ENCODE assay signal across 8 cellular contexts in the genomic region with DNA sequence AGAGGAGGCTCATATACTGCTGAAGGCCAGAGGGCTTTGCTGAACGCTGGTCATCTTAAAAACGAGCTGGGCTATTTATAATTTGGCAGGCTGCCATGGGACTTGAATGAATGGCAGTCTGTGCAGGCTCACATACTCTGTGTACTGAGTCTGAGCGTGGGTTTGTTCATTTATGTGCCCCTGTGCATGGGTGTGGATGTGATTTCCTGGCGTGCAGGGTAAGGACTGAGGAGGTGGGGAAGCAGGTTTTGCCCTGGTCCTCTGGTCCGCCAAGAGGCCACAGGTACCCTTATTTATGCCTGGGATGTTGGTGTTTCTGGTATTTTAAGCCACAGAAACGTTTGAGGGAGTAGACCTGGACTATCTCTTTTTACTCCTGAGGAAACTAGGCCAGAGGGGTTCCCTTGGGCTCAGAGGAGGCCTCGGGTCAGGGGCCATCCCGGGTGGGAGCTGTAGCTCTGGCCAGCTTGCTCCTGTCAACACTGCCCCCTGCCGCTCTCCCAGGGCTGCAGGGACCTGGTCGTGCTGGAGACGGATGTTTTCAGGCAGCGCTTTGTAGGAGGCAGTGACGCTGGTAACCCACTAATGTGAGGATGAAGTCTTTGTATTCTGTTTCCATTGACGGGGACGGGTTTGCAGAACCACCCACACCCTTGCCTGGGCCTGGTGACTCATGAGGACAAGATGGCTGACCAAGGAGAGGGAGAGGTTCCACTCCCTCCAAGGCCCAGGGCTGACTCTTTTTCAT.
A peak's percentile ranks its signal among the peaks of the same experiment; 100 is the strongest.
DNase-seq lines count a peak whose midpoint lies in the region; ATAC-seq and TF ChIP-seq lines count a peak whose summit lies in the region.

No MANE protein-coding gene starts in this region.

- POLR2A ChIA-PET in naive thymus-derived CD8-positive, alpha-beta T cell (lab: Charles Lee) = interaction anchor here (0.5 to 1.4 kb wide), 4 partner anchors 10 to 184 kb away, joined by 3 to 5 read pairs (median 4); no protein-coding TSS in a partner anchor

- peak overlapping the region; percentile 97 for H3K27ac ChIP-seq in OCI-LY1 (ENCODE audit: low read depth, low read length, poor library complexity, severe bottlenecking)

- no peaks in the 10 kb centered on the region for H3K9me2 ChIP-seq in OCI-LY1 (ENCODE audit: low read depth, low read length)

- H3K9ac ChIP-seq in OCI-LY1 (ENCODE audit: low read length) = peak overlapping the region; percentile 87

- H3K4me3 Mint-ChIP-seq in Calu3 (ENCODE audit: low read depth, unreplicated experiment) = peak overlapping the region; percentile 57
- peak overlapping the region; percentile 6 to 86 (median 66) for H3K4me3 Mint-ChIP-seq in naive thymus-derived CD8-positive, alpha-beta T cell
- H3K4me3 Mint-ChIP-seq in stimulated activated effector memory CD8-positive, alpha-beta T cell treated with anti-CD3 and anti-CD28 coated beads, Interleukin-12 subunit alpha, Interleukin-12 subunit beta, amount 100 ng/mL, for 72 hours = peak overlapping the region; percentile 71

- no peaks in the 10 kb centered on the region for H3K9me3 ChIP-seq in OCI-LY1 (ENCODE audit: low read length)

- peak; percentile 55 for ATAC-seq in HG02642 (IDR thresholded peaks at IDR 0.05; ENCODE audit: poor library complexity, unreplicated experiment)
- peak; percentile 93 for ATAC-seq in esophagus mucosa
- peak; percentile 85 to 87 for ATAC-seq in naive thymus-derived CD8-positive, alpha-beta T cell
- peak; percentile 92 for ATAC-seq in stimulated activated effector memory CD8-positive, alpha-beta T cell treated with anti-CD3 and anti-CD28 coated beads, Interleukin-12 subunit alpha, Interleukin-12 subunit beta, amount 100 ng/mL, for 72 hours

- H3K36me3 Mint-ChIP-seq in Calu3 (ENCODE audit: insufficient read depth, unreplicated experiment) = no peaks in the 10 kb centered on the region
- peaks cover 0 to 12% (median 2%) of the 10 kb centered on the region in 3 donors for H3K36me3 Mint-ChIP-seq in naive thymus-derived CD8-positive, alpha-beta T cell
- peaks cover 22% of the 10 kb centered on the region for H3K36me3 Mint-ChIP-seq in stimulated activated effector memory CD8-positive, alpha-beta T cell treated with anti-CD3 and anti-CD28 coated beads, Interleukin-12 subunit alpha, Interleukin-12 subunit beta, amount 100 ng/mL, for 72 hours

- peak overlapping the region; percentile 34 for H3K4me3 ChIP-seq in OCI-LY1 (ENCODE audit: low read depth, low read length, poor library complexity, severe bottlenecking)

- H3F3A ChIP-seq in OCI-LY1 (ENCODE audit: insufficient read depth, low read length) = no peaks in the 10 kb centered on the region

- DNase-seq in Calu3 (peak; percentile 71), 8988T (no peak)
- DNase-seq in activated T-cell treated with anti-CD3 and anti-CD28 coated beads, Interleukin-2, amount 50 U/mL, for 48 hours = peak; percentile 86 to 89
- DNase-seq in naive thymus-derived CD8-positive, alpha-beta T cell = peak; percentile 28 to 84 (median 64)
- peak; percentile 53 to 76 for DNase-seq in stimulated activated effector memory CD8-positive, alpha-beta T cell treated with anti-CD3 and anti-CD28 coated beads, Interleukin-12 subunit alpha, Interleukin-12 subunit beta, amount 100 ng/mL, for 72 hours (ENCODE audit: low spot score in 2 of 2)

- peaks cover 100% of the 10 kb centered on the region for H3K4me1 ChIP-seq in OCI-LY1 (ENCODE audit: insufficient read depth, low read length, severe bottlenecking)

- H3K27ac Mint-ChIP-seq in Calu3 (ENCODE audit: unreplicated experiment) = peak overlapping the region; percentile 89
- peak overlapping the region; percentile 88 to 96 (median 94) for H3K27ac Mint-ChIP-seq in naive thymus-derived CD8-positive, alpha-beta T cell
- H3K27ac Mint-ChIP-seq in stimulated activated effector memory CD8-positive, alpha-beta T cell treated with anti-CD3 and anti-CD28 coated beads, Interleukin-12 subunit alpha, Interleukin-12 subunit beta, amount 100 ng/mL, for 72 hours = peak overlapping the region; percentile 99

- peaks cover 34% of the 10 kb centered on the region for H3K79me2 ChIP-seq in OCI-LY1 (ENCODE audit: insufficient read depth, low read length)

- H2AFZ ChIP-seq in OCI-LY1 (ENCODE audit: low read length) = no peak overlapping the region

- H3K4me1 Mint-ChIP-seq in Calu3 (ENCODE audit: low read depth, unreplicated experiment) = peaks cover 56% of the 10 kb centered on the region
- H3K4me1 Mint-ChIP-seq in naive thymus-derived CD8-positive, alpha-beta T cell = peaks cover 40 to 86% (median 78%) of the 10 kb centered on the region in 4 donors
- H3K4me1 Mint-ChIP-seq in stimulated activated effector memory CD8-positive, alpha-beta T cell treated with anti-CD3 and anti-CD28 coated beads, Interleukin-12 subunit alpha, Interleukin-12 subunit beta, amount 100 ng/mL, for 72 hours = peaks cover 86% of the 10 kb centered on the region

- no TSS peak for BruUV-seq in Calu3 (replicated peaks; lab: Mats Ljungman, UMichigan)

- H4K20me1 ChIP-seq in OCI-LY1 (ENCODE audit: insufficient read depth, low read length) = no peaks in the 10 kb centered on the region

- intact Hi-C loops in Calu3 (cut with micrococcal nuclease; ENCODE audit: unreplicated experiment) = loop anchor here (1.0 to 5.0 kb wide), 2 partner anchors 83 to 197 kb away; no protein-coding TSS in a partner anchor

- CTCF ChIA-PET in Calu3 (lab: Charles Lee) = interaction anchor here (0.6 to 2.9 kb wide), 5 partner anchors 19 to 197 kb away, joined by 4 to 33 read pairs (median 5); no protein-coding TSS in a partner anchor

- peak overlapping the region; percentile 60 for H3K4me2 ChIP-seq in OCI-LY1 (ENCODE audit: low read length)

- TF ChIP-seq CTCF in Calu3 (IDR thresholded peaks at IDR 0.05; ENCODE audit: unreplicated experiment) (peak; percentile 30), OCI-LY1 (IDR thresholded peaks at IDR 0.05; ENCODE audit: low read length) (peak; percentile 68)

- no peaks in the 10 kb centered on the region for H3K27me3 Mint-ChIP-seq in Calu3 (ENCODE audit: unreplicated experiment)
- no peaks in the 10 kb centered on the region for H3K27me3 Mint-ChIP-seq in naive thymus-derived CD8-positive, alpha-beta T cell

- H3K36me3 ChIP-seq in OCI-LY1 (ENCODE audit: insufficient read depth, low read length) = peaks cover 20% of the 10 kb centered on the region; the same call in 1 of the 2 replicates

- no peaks in the 10 kb centered on the region for H3K27me3 ChIP-seq in OCI-LY1 (ENCODE audit: insufficient read depth, low read length)

- no peaks in the 10 kb centered on the region for H3K9me3 Mint-ChIP-seq in Calu3 (ENCODE audit: low read depth, unreplicated experiment)
- H3K9me3 Mint-ChIP-seq in naive thymus-derived CD8-positive, alpha-beta T cell = no peaks in the 10 kb centered on the region
- H3K9me3 Mint-ChIP-seq in stimulated activated effector memory CD8-positive, alpha-beta T cell treated with anti-CD3 and anti-CD28 coated beads, Interleukin-12 subunit alpha, Interleukin-12 subunit beta, amount 100 ng/mL, for 72 hours = no peaks in the 10 kb centered on the region
